ENCODE assay signal across 10 cellular contexts in genomic region chr11:128318856-128319474, GRCh38.
DNase-seq lines count a peak whose midpoint lies in the region; ATAC-seq and TF ChIP-seq lines count a peak whose summit lies in the region.
"Had no signal": no experiment of that assay in that cellular context is flagged by ENCODE, and none has a peak within 500 bp of the region (broad histone marks: within the 10 kb centered on the region; RNA-seq: fewer than 3 reads in every experiment).

No MANE protein-coding gene starts in this region.

- H3T11ph ChIP-seq in H9 (ENCODE audit: low read length) = no peak overlapping the region

- peaks cover 16 to 18% of the 10 kb centered on the region in 2 experiments for H3K9me3 Mint-ChIP-seq in H9

- H3K4me2 ChIP-seq in H9 (ENCODE audit: insufficient read depth, insufficient read length, low read length) = no peak overlapping the region
- H3K4me2 ChIP-seq: KMS-11 had no signal

- H2BK120ac ChIP-seq in H9 (ENCODE audit: low read depth, low read length, poor library complexity, severe bottlenecking) = no peak overlapping the region

- peaks cover 8% of the 10 kb centered on the region for H3K9me3 ChIP-seq in H9 (ENCODE audit: control insufficient read depth, low read depth, low read length)

- no peaks in the 10 kb centered on the region for H3K27me3 Mint-ChIP-seq in H9 (ENCODE audit: low read depth)

- H3K18ac ChIP-seq in H9 (ENCODE audit: insufficient read length, low read depth, low read length) = no peak overlapping the region

- no peak overlapping the region for H3K14ac ChIP-seq in H9 (ENCODE audit: insufficient read depth, low read length)

- H3K27ac Mint-ChIP-seq in H9 = no peak overlapping the region

- H3K56ac ChIP-seq in H9 (ENCODE audit: insufficient read length, low read depth, low read length) = no peak overlapping the region

- no peak overlapping the region for H2BK20ac ChIP-seq in H9 (ENCODE audit: low read depth, low read length, poor library complexity, severe bottlenecking)

- H2BK12ac ChIP-seq in H9 (ENCODE audit: insufficient read length, low read depth, low read length) = no peak overlapping the region

- peak; percentile 92 for ATAC-seq in GM19035 (IDR thresholded peaks at IDR 0.05; ENCODE audit: unreplicated experiment)
- peak; percentile 74 for ATAC-seq in HG03103 (IDR thresholded peaks at IDR 0.05; ENCODE audit: low read depth, unreplicated experiment)

- no peaks in the 10 kb centered on the region for H3K4me1 ChIP-seq in H9 (ENCODE audit: insufficient read depth, low read length)

- no peak overlapping the region for H4K91ac ChIP-seq in H9 (ENCODE audit: insufficient read length, low read depth, low read length)

- H3K4me1 Mint-ChIP-seq in H9 = no peaks in the 10 kb centered on the region

- no peak overlapping the region for H4K5ac ChIP-seq in H9 (ENCODE audit: insufficient read length, low read depth, low read length)

- H3K23ac ChIP-seq in H9 (ENCODE audit: insufficient read length, low read depth, low read length) = no peak overlapping the region

- H3K27ac ChIP-seq in H9 (ENCODE audit: insufficient read length, low read depth, low read length) = no peak overlapping the region
- H3K27ac ChIP-seq: KMS-11 had no signal

- H4K8ac ChIP-seq in H9 (replicated peaks; ENCODE audit: insufficient read length, low read depth, low read length) = no peak overlapping the region

- no peak overlapping the region for H3K4ac ChIP-seq in H9 (ENCODE audit: low read depth, low read length)

- no peak overlapping the region for H3K9ac ChIP-seq in H9 (ENCODE audit: extremely low read depth, insufficient read length, low read length)
- H3K9ac ChIP-seq: KMS-11 had no signal

- no peak overlapping the region for H2BK5ac ChIP-seq in H9 (ENCODE audit: insufficient read length, low read length)

- no CpG with 5 or more reads among the region's 8 CpGs for WGBS in H9 (ENCODE audit: extremely low coverage, insufficient read length, low lambda C conversion rate)

- peaks cover 10 to 18% (median 12%) of the 10 kb centered on the region in 3 experiments; a peak in 6 of 7 replicates for H3K36me3 Mint-ChIP-seq in H9 (ENCODE audit: insufficient read depth in 1 of 3, low read depth in 3 of 3)

- H3K79me2 ChIP-seq in H9 (ENCODE audit: insufficient read depth, low read length) = no peaks in the 10 kb centered on the region

- no peaks in the 10 kb centered on the region for H4K20me1 ChIP-seq in H9 (ENCODE audit: control insufficient read depth, insufficient read depth, insufficient read length)

- H2AFZ ChIP-seq in H9 (ENCODE audit: low read length) = no peak overlapping the region

- H3K23me2 ChIP-seq in H9 (ENCODE audit: insufficient read length, low read depth, low read length, poor library complexity, severe bottlenecking) = no peaks in the 10 kb centered on the region

- no peak overlapping the region for H2BK15ac ChIP-seq in H9 (ENCODE audit: low read depth, low read length)

- H3K4me3 Mint-ChIP-seq in H9 = no peak overlapping the region

- no peaks in the 10 kb centered on the region for H3K79me1 ChIP-seq in H9 (ENCODE audit: insufficient read depth, low read depth, low read length, poor library complexity, severe bottlenecking)

- TF ChIP-seq CTCF in H9 (conservative IDR thresholded peaks at IDR 0.05) = no peak

- H3K27me3 ChIP-seq in H9 (ENCODE audit: insufficient read depth, low read length) = no peaks in the 10 kb centered on the region
- H3K27me3 ChIP-seq: heart right ventricle had no signal

- peak; percentile 74 for DNase-seq in activated CD8-positive, alpha-beta memory T cell treated with anti-CD3 and anti-CD28 coated beads, Interleukin-2, amount 50 U/mL, for 4 hours
- DNase-seq in stimulated activated CD4-positive, alpha-beta T cell treated with anti-CD3 and anti-CD28 coated beads, Interleukin-15, amount 100 ng/mL, for 48 hours (ENCODE audit: low read depth in 2 of 2) = peak; percentile 66 to 69
- no peak for DNase-seq in midbrain (lab: John Stamatoyannopoulos, UW)
- no peak for DNase-seq in NCI-H345 treated with DMSO at 0.1 percent for 48 hours (lab: John Stamatoyannopoulos, UW; ENCODE audit: unreplicated experiment)
- DNase-seq in DMS79 treated with DMSO at 0.1 percent for 48 hours (lab: John Stamatoyannopoulos, UW) = no peak
- DNase-seq in H9 = no peak
- DNase-seq: heart right ventricle had no signal

- H2AK5ac ChIP-seq in H9 (ENCODE audit: insufficient read length, low read length) = no peak overlapping the region

Comparison
In these comparisons a context has a peak if more than half of its experiments do, and no peak if none do; other contexts are left out.
1. DNase-seq: peak in activated CD8-positive, alpha-beta memory T cell treated with anti-CD3 and anti-CD28 coated beads, Interleukin-2, amount 50 U/mL, for 4 hours (single experiment) and stimulated activated CD4-positive, alpha-beta T cell treated with anti-CD3 and anti-CD28 coated beads, Interleukin-15, amount 100 ng/mL, for 48 hours (2 of 2); none in midbrain (single experiment), NCI-H345 treated with DMSO at 0.1 percent for 48 hours (single experiment), DMS79 treated with DMSO at 0.1 percent for 48 hours (single experiment) and H9 (single experiment).